16 cellular contexts compared by ENCODE assay signal in genomic region chr1:36472656-36473055, GRCh38. TPM values are rescaled to one million over a fixed set of nuclear protein-coding genes. Genes with fewer than 3 reads are reported as not detected.
DNase-seq lines count a peak whose midpoint lies in the region; TF ChIP-seq lines count a peak whose summit lies in the region.
"Had no signal": no experiment of that assay in that cellular context is flagged by ENCODE, and none has a peak within 500 bp of the region (broad histone marks: within the 10 kb centered on the region; RNA-seq: fewer than 3 reads in every experiment).

No MANE protein-coding gene starts in this region.

- intact Hi-C loops in thyroid gland (cut with DNase I), result no loop called here

- no peak for TF ChIP-seq POLR2A in thyroid gland (IDR thresholded peaks at IDR 0.05)

- 84 to 94% methylated on average over 6 of the region's 6 CpGs for WGBS in thyroid gland, 2 donors

- H3K4me3 Mint-ChIP-seq in activated T-cell treated with anti-CD3 and anti-CD28 coated beads, Interleukin-2, amount 50 U/mL, for 24 hours, result no peak overlapping the region

- H3K27me3 Mint-ChIP-seq in activated T-cell treated with anti-CD3 and anti-CD28 coated beads, Interleukin-2, amount 50 U/mL, for 24 hours, result no peaks in the 10 kb centered on the region

- peak overlapping the region; percentile 26 for H3K27ac Mint-ChIP-seq in activated T-cell treated with anti-CD3 and anti-CD28 coated beads, Interleukin-2, amount 50 U/mL, for 24 hours

- peaks cover 8% of the 10 kb centered on the region for H3K4me1 Mint-ChIP-seq in activated T-cell treated with anti-CD3 and anti-CD28 coated beads, Interleukin-2, amount 50 U/mL, for 24 hours (ENCODE audit: low read depth)

- peak overlapping the region; percentile 94 to 98 (median 96) for H3K27ac ChIP-seq in thyroid gland
- H3K27ac ChIP-seq: C4-2B had no signal

- DNase-seq in activated T-cell treated with anti-CD3 and anti-CD28 coated beads, Interleukin-2, amount 50 U/mL, for 24 hours, result no peak
- DNase-seq in activated T-cell treated with anti-CD3 and anti-CD28 coated beads, Interleukin-2, amount 50 U/mL, for 48 hours, result no peak
- DNase-seq in RPMI7951 (ENCODE audit: low read depth), result peak; percentile 35
- DNase-seq in myocyte (ENCODE audit: low read depth), result peak; percentile 38
- DNase-seq in thyroid gland, result no peak
- no peak for DNase-seq in amygdala (lab: John Stamatoyannopoulos, UW)
- no peak for DNase-seq in NCI-H510A (lab: John Stamatoyannopoulos, UW)
- DNase-seq: KBM-7, NCI-H1092, NCI-H1436, NCI-H2029, NCI-H2227 treated with DMSO at 0.1 percent for 48 hours, NCI-H524 treated with DMSO at 0.1 percent for 48 hours, Right ventricle myocardium superior had no signal

- H3K9me3 Mint-ChIP-seq in activated T-cell treated with anti-CD3 and anti-CD28 coated beads, Interleukin-2, amount 50 U/mL, for 24 hours, result no peaks in the 10 kb centered on the region

- H3K36me3 ChIP-seq in thyroid gland, result no peaks in the 10 kb centered on the region

- no peaks in the 10 kb centered on the region for H3K9me3 ChIP-seq in thyroid gland

- no peak for TF ChIP-seq CTCF in thyroid gland (IDR thresholded peaks at IDR 0.05)

- no peak overlapping the region for H3K4me3 ChIP-seq in thyroid gland (replicated peaks in 1 of 3)

- H3K4me1 ChIP-seq in thyroid gland, result peaks cover 33 to 53% of the 10 kb centered on the region in 2 donors

- no peaks in the 10 kb centered on the region for H3K36me3 Mint-ChIP-seq in activated T-cell treated with anti-CD3 and anti-CD28 coated beads, Interleukin-2, amount 50 U/mL, for 24 hours (ENCODE audit: low read depth)

- no peaks in the 10 kb centered on the region for H3K27me3 ChIP-seq in thyroid gland

RNA-seq across cellular contexts. Expression of gene MRPS15, which starts 8.5 kb away (rescaled TPM):
- 116 and 139 TPM in 2 replicates for total RNA-seq in RPMI7951 (2014; rRNA removed; shearing (Covaris generic))
- 55.6 and 64.4 TPM in 2 replicates for total RNA-seq in myocyte
- polyA plus RNA-seq in myocyte (2012), result 60.0 TPM
- total RNA-seq in thyroid gland, result 10 to 100 TPM; 45.6 to 85.9 (median 56.3) TPM

RNA-seq across cellular contexts. Expression of gene CSF3R, which starts 10.1 kb away (rescaled TPM):
- not detected in 2 replicates for total RNA-seq in RPMI7951 (2014; rRNA removed; shearing (Covaris generic))
- total RNA-seq in myocyte (not detected in 2 replicates), thyroid gland (1 to 10 TPM; 3.5 to 7.9 (median 7.1) TPM)
- polyA plus RNA-seq in myocyte (2012), result not detected
- total RNA-seq: H4 had no signal

RNA-seq across cellular contexts. Expression of gene OSCP1, which starts 22.4 kb away (rescaled TPM):
- total RNA-seq in RPMI7951 (2014; rRNA removed; shearing (Covaris generic)), result 9.2 and 11.9 TPM in 2 replicates
- total RNA-seq in myocyte, result 9.4 and 11.4 TPM in 2 replicates
- polyA plus RNA-seq in myocyte (2012), result 9.6 TPM
- 10 to 100 TPM; 15.2 to 31.9 (median 19.5) TPM for total RNA-seq in thyroid gland

Comparison
In these comparisons a context has a peak if more than half of its experiments do, and no peak if none do; other contexts are left out.
1. DNase-seq: peak in RPMI7951 (single experiment) and myocyte (single experiment); none in activated T-cell treated with anti-CD3 and anti-CD28 coated beads, Interleukin-2, amount 50 U/mL, for 24 hours (single experiment), activated T-cell treated with anti-CD3 and anti-CD28 coated beads, Interleukin-2, amount 50 U/mL, for 48 hours (0 of 2), thyroid gland (0 of 2), amygdala (0 of 56) and NCI-H510A (single experiment).